In the genomic region with DNA sequence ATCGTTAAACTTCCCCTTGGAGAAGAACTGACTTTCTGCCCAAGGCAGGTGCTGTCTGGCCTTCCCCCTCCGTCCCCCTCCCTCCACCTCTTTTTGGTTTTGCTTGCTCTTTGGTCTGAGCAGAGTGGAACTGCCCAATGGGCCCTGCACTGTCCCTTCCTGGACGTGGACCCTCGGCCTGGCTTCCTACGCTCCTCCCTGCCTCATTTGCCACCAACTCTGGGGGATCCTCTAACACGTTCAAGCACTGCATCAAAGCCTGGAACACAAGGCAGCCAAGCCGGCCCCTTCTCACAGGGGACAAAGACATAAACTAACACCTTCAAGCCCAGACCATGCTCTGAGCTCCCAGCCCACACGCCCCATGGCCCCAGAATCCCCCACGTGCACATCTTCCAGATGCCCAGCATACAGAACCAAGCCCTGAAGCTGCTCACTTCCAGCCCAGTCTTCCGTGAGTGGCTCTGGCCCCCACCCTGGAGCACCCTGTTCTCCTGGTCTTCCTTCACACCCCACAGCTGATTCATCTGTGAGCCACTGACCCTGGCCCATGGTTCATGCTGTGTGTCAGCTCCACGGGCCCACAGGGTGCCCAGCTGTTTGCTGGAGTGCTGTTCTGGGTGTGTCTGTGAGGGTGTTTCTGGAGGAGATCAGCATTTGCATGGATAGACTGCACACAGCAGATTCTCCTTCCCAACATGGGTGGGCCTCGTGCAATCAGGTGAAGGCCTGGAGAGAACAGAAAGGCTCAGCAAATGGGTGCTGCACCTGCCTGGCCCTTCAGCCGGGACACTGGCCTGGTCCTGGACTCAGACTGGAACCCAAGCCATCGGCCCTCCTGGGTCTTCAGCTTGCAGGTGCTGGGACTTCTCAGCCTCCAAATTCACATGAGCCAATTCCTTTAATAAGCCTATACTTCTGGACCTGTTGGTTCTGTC, we compare ENCODE assay signal across 26 cellular contexts.
DNase-seq lines count a peak whose midpoint lies in the region; ATAC-seq, FAIRE-seq and TF ChIP-seq lines count a peak whose summit lies in the region.
"Had no signal": no experiment of that assay in that cellular context is flagged by ENCODE, and none has a peak within 500 bp of the region (broad histone marks: within the 10 kb centered on the region; RNA-seq: fewer than 3 reads in every experiment).

No MANE protein-coding gene starts in this region.

- H3K36me3 ChIP-seq in HEK293 (ENCODE audit: control insufficient read depth in 2 of 2, insufficient read depth in 1 of 2, low read length in 2 of 2) (no peaks in the 10 kb centered on the region), K562 (ENCODE audit: control insufficient read depth, insufficient read depth, low read length) (no peaks in the 10 kb centered on the region), transverse colon (no peaks in the 10 kb centered on the region)
- H3K36me3 ChIP-seq: BLaER1 treated with 17β-estradiol and CSF1 and Interleukin-3, amounts not matched to agents 10 nM and 100 nM had no signal

- H3K27me3 ChIP-seq in K562 (ENCODE audit: control insufficient read depth in 2 of 2, insufficient read depth in 2 of 2, low read length in 2 of 2) (peaks cover 0 to 41% of the 10 kb centered on the region in 2 experiments; a peak in 3 of 5 replicates), transverse colon (no peaks in the 10 kb centered on the region)
- H3K27me3 ChIP-seq: BLaER1 treated with 17β-estradiol and CSF1 and Interleukin-3, amounts not matched to agents 10 nM and 100 nM had no signal

- ATAC-seq in K562 = no peak
- no peak for ATAC-seq in sciatic nerve
- no peak for ATAC-seq in HG03139 (IDR thresholded peaks at IDR 0.05; ENCODE audit: unreplicated experiment)
- ATAC-seq: A549 had no signal

- H3K9ac ChIP-seq in K562 (ENCODE audit: insufficient read depth in 1 of 2, low read depth in 2 of 2, low read length in 2 of 2) = no peak overlapping the region
- H3K9ac ChIP-seq: BLaER1 treated with 17β-estradiol and CSF1 and Interleukin-3, amounts not matched to agents 10 nM and 100 nM had no signal

- CTCF ChIA-PET in HEK293 (lab: Yijun Ruan, JAX) (no interaction called here), K562 (lab: Yijun Ruan, JAX; ENCODE audit: low intra/inter-chr PET ratio) (no interaction called here)

- H3K4me3 ChIP-seq in HEK293 (ENCODE audit: low read depth, low read length) (no peak overlapping the region), K562 (no peak overlapping the region), transverse colon (no peak overlapping the region)
- H3K4me3 ChIP-seq: A549; BLaER1 treated with 17β-estradiol and CSF1 and Interleukin-3, amounts not matched to agents 10 nM and 100 nM; PC-9 had no signal

- no TSS peak for BruUV-seq in K562 (replicated peaks; lab: Mats Ljungman, UMichigan)

- TF ChIP-seq POLR2A in K562 (conservative IDR thresholded peaks at IDR 0.05) = no peak
- TF ChIP-seq POLR2A in transverse colon (IDR thresholded peaks at IDR 0.05) = no peak

- no peaks in the 10 kb centered on the region for H4K20me1 ChIP-seq in K562 (replicated peaks; ENCODE audit: control insufficient read depth, insufficient read depth, low read length)

- no peak for TF ChIP-seq CTCF in HEK293 (tag by site-specific recombination; IDR thresholded peaks at IDR 0.05)
- TF ChIP-seq CTCF in K562 (IDR thresholded peaks at IDR 0.05 in 2 of 3, conservative IDR thresholded peaks at IDR 0.05 in 1 of 3; ENCODE audit: insufficient read depth in 2 of 3, low read depth in 1 of 3, low read length in 3 of 3) = no peak
- TF ChIP-seq CTCF in transverse colon (IDR thresholded peaks at IDR 0.05) = no peak

- in situ Hi-C loops in K562 (cut with MboI) (no loop called here), transverse colon (cut with MboI; ENCODE audit: low pct_ligation_motif_present in 1 of 4, low pct_unique_long_range_greater_than_20kb in 1 of 4, low sequenced_read_pairs in 3 of 4) (no loop called here)

- intact Hi-C loops in K562 (cut with micrococcal nuclease) = no loop called here
- intact Hi-C loops in sciatic nerve (cut with DNase I) = no loop called here
- intact Hi-C loops in transverse colon (cut with DNase I; ENCODE audit: low total_unique reads) = loop anchor here (5.0 kb wide), 1 partner anchor 1100 kb away; no protein-coding TSS in a partner anchor

- no peaks in the 10 kb centered on the region for H3K79me2 ChIP-seq in K562 (ENCODE audit: control insufficient read depth, insufficient read depth, low read length)

- no peak overlapping the region for H2AFZ ChIP-seq in K562 (ENCODE audit: low read depth, low read length)
- H2AFZ ChIP-seq: PC-9 had no signal

- H3K4me1 ChIP-seq in HEK293 (ENCODE audit: control insufficient read depth, insufficient read depth, low read length) (no peaks in the 10 kb centered on the region), K562 (replicated peaks in 1 of 2; ENCODE audit: control insufficient read depth in 2 of 2, insufficient read depth in 2 of 2, low read length in 2 of 2) (no peaks in the 10 kb centered on the region), transverse colon (peaks cover 0 to 3% (median 0%) of the 10 kb centered on the region in 4 donors)
- H3K4me1 ChIP-seq: A549 had no signal

- H3K9me3 ChIP-seq in HEK293 (ENCODE audit: control insufficient read depth, insufficient read depth, low read depth, low read length) = no peaks in the 10 kb centered on the region
- no peaks in the 10 kb centered on the region for H3K9me3 ChIP-seq in K562 (replicated peaks; ENCODE audit: control insufficient read depth, insufficient read depth, low read depth, low read length)
- H3K9me3 ChIP-seq in transverse colon = no peaks in the 10 kb centered on the region
- H3K9me3 ChIP-seq: A549; BLaER1 treated with 17β-estradiol and CSF1 and Interleukin-3, amounts not matched to agents 10 nM and 100 nM had no signal

- no peak for TF ChIP-seq EP300 in K562 (IDR thresholded peaks at IDR 0.05; ENCODE audit: low read length)
- no peak for TF ChIP-seq EP300 in transverse colon (IDR thresholded peaks at IDR 0.05; ENCODE audit: low read depth)

- FAIRE-seq in K562 (lab: Jason Lieb, UNC) = no peak
- FAIRE-seq: A549, D721Med, GM18507 had no signal

- 0% methylated on average over 11 of the region's 14 CpGs for WGBS in K562 (ENCODE audit: insufficient coverage, low coverage, missing lambda C conversion rate)
- WGBS in transverse colon (ENCODE audit: low coverage in 1 of 2), 2 donors = 72 to 85% methylated on average over 2 to 14 of the region's 14 CpGs

- DNase-seq in K562 (ENCODE audit: extremely low read depth in 1 of 4, low spot score in 3 of 4) (no peak), mesenteric fat pad (ENCODE audit: low spot score) (peak; percentile 57), sciatic nerve (ENCODE audit: low spot score) (peak; percentile 45), dermis blood vessel endothelial cell (no peak), transverse colon (no peak), T-helper 9 cell (no peak)
- DNase-seq: AML-193; CD4-positive, alpha-beta T cell; DMS53; H9; HFFc6; NCI-H1092; NCI-H1417 treated with DMSO at 0.1 percent for 48 hours; NCI-H1694 treated with DMSO at 0.1 percent for 48 hours; NCI-H2081; NCI-H2227 treated with DMSO at 0.1 percent for 48 hours; NCI-H526 treated with DMSO at 0.1 percent for 48 hours; PC-9; Right ventricle myocardium superior had no signal

- no peak for TF ChIP-seq RAD21 in K562 (CRISPR knock-in tag; conservative IDR thresholded peaks at IDR 0.05 in 1 of 2, IDR thresholded peaks at IDR 0.05 in 1 of 2)

- no peak overlapping the region for H3K4me2 ChIP-seq in K562 (ENCODE audit: insufficient read depth, low read length)
- H3K4me2 ChIP-seq: A549; BLaER1 treated with 17β-estradiol and CSF1 and Interleukin-3, amounts not matched to agents 10 nM and 100 nM; PC-9 had no signal

- no peaks in the 10 kb centered on the region for H3K9me1 ChIP-seq in K562 (ENCODE audit: control insufficient read depth, insufficient read depth, low read length)

- H3K27ac ChIP-seq in HEK293 (ENCODE audit: extremely low read depth, low read depth, low read length) = no peak overlapping the region
- no peak overlapping the region for H3K27ac ChIP-seq in K562 (ENCODE audit: extremely low read depth, low read depth, low read length)
- no peak overlapping the region for H3K27ac ChIP-seq in transverse colon
- H3K27ac ChIP-seq: A549; BLaER1 treated with 17β-estradiol and CSF1 and Interleukin-3, amounts not matched to agents 10 nM and 100 nM; HL-60; PC-9 had no signal

- POLR2A ChIA-PET in HEK293 (lab: Yijun Ruan, JAX) = no interaction called here
- POLR2A ChIA-PET in K562 (lab: Yijun Ruan, JAX) = no interaction called here

TF ChIP-seq in HEK293, 187 proteins besides CTCF, POLR2A, EP300 and RAD21 (continues in another document):
- TF ChIP-seq, protein P1, sequence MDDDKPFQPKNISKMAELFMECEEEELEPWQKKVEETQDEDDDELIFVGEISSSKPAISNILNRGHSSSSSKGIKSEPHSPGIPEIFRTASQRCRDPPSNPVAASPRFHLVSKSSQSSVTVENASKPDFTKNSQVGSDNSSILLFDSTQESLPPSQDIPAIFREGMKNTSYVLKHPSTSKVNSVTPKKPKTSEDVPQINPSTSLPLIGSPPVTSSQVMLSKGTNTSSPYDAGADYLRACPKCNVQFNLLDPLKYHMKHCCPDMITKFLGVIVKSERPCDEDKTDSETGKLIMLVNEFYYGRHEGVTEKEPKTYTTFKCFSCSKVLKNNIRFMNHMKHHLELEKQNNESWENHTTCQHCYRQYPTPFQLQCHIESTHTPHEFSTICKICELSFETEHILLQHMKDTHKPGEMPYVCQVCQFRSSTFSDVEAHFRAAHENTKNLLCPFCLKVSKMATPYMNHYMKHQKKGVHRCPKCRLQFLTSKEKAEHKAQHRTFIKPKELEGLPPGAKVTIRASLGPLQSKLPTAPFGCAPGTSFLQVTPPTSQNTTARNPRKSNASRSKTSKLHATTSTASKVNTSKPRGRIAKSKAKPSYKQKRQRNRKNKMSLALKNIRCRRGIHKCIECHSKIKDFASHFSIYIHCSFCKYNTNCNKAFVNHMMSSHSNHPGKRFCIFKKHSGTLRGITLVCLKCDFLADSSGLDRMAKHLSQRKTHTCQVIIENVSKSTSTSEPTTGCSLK (tag by site-specific recombination; IDR thresholded peaks at IDR 0.05) = no peak

TF ChIP-seq in K562, 482 proteins besides CTCF, POLR2A, EP300 and RAD21:
- TF ChIP-seq RBFOX2 (IDR thresholded peaks at IDR 0.05; ENCODE audit: low read depth, low read length) = no peak
- TF ChIP-seq ZNF134 (CRISPR knock-in tag; conservative IDR thresholded peaks at IDR 0.05) = peak; percentile 92
TF ChIP-seq in K562: peak in this region for 1.

Comparison
In these comparisons a context has a peak if more than half of its experiments do, and no peak if none do; other contexts are left out.
1. DNase-seq: peak in mesenteric fat pad (single experiment) and sciatic nerve (single experiment); none in K562 (0 of 4), dermis blood vessel endothelial cell (single experiment), transverse colon (single experiment) and T-helper 9 cell (single experiment).